21 cellular contexts compared by ENCODE assay signal in the genomic region with DNA sequence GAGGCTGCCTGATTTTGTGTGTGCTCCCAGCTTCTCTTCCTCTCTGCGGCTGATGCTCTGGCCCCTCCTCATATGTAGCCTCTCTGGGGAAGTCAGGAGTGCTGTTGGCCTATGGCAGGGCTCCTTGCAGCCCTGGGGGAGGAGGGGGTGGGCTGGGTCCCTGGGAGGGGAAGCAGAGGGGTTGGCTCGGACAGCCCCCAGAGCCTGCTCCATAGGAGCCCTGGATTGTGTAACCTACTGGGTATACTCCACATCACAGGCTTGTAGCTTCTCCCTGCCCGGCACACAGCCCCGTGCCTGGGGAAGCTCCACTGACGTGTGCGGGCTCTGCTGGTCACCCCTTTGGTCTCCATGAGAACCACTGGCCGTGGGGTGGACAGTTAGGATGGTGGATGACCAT.
"Had no signal": no experiment of that assay in that cellular context is flagged by ENCODE, and none has a peak within 500 bp of the region (broad histone marks: within the 10 kb centered on the region; RNA-seq: fewer than 3 reads in every experiment).

No MANE protein-coding gene starts in this region.

- H3K36me3 ChIP-seq: heart right ventricle, left ventricle myocardium inferior, neutrophil, suprapubic skin, thyroid gland, uterus had no signal

- ATAC-seq: heart right ventricle; naive thymus-derived CD4-positive, alpha-beta T cell; psoas muscle had no signal

- H3K4me1 ChIP-seq: psoas muscle, uterus had no signal

- H3K4me3 Mint-ChIP-seq: naive thymus-derived CD4-positive, alpha-beta T cell; nephron progenitor cell; type B pancreatic cell had no signal

- H3K27ac Mint-ChIP-seq: naive thymus-derived CD4-positive, alpha-beta T cell; nephron progenitor cell; type B pancreatic cell had no signal

- H3K27ac ChIP-seq: coronary artery, heart right ventricle, left ventricle myocardium inferior, psoas muscle, suprapubic skin, thyroid gland, uterus had no signal

- H3K9me3 Mint-ChIP-seq: nephron progenitor cell, type B pancreatic cell had no signal

- H3K9me3 ChIP-seq: neutrophil, psoas muscle, suprapubic skin, thyroid gland, uterus had no signal

- H3K4me3 ChIP-seq: coronary artery, dorsolateral prefrontal cortex, heart right ventricle, left ventricle myocardium inferior, lung, psoas muscle, suprapubic skin, thyroid gland, uterus had no signal

- DNase-seq: dorsolateral prefrontal cortex; effector CD8-positive, alpha-beta T cell; foreskin melanocyte; heart right ventricle; islet precursor cell; left ventricle myocardium inferior; mesenchymal stem cell; naive thymus-derived CD4-positive, alpha-beta T cell; nephron progenitor cell; psoas muscle; retina; small intestine; stimulated activated CD4-positive, alpha-beta T cell treated with anti-CD3 and anti-CD28 coated beads, Interleukin-2, amount 100 ng/mL, for 48 hours; stimulated activated naive CD4-positive, alpha-beta T cell treated with Interleukin-2 at 50 U/mL for 16 hours; thyroid gland; uterus had no signal

- H3K36me3 Mint-ChIP-seq: naive thymus-derived CD4-positive, alpha-beta T cell; type B pancreatic cell had no signal

- H3K27me3 ChIP-seq: dorsolateral prefrontal cortex, heart right ventricle, suprapubic skin, thyroid gland, uterus had no signal
